ENCODE assay signal across 11 cellular contexts in genomic region chr16:84514295-84514873, GRCh38. TPM values are rescaled to one million over a fixed set of nuclear protein-coding genes. Genes with fewer than 3 reads are reported as not detected.
DNase-seq lines count a peak whose midpoint lies in the region; ATAC-seq, FAIRE-seq and TF ChIP-seq lines count a peak whose summit lies in the region.
"Had no signal": no experiment of that assay in that cellular context is flagged by ENCODE, and none has a peak within 500 bp of the region (broad histone marks: within the 10 kb centered on the region; RNA-seq: fewer than 3 reads in every experiment).

No MANE protein-coding gene starts in this region.

- no peaks in the 10 kb centered on the region for H3K9me2 ChIP-seq in Karpas-422 (replicated peaks; ENCODE audit: insufficient read depth, low read length)

- no peak overlapping the region for H3K27ac Mint-ChIP-seq in chondrocyte (ENCODE audit: unreplicated experiment)

- no peaks in the 10 kb centered on the region for H4K20me1 ChIP-seq in Karpas-422 (ENCODE audit: insufficient read depth, low read depth, low read length)

- DNase-seq in NCI-H2107 treated with DMSO at 0.1 percent for 48 hours (lab: John Stamatoyannopoulos, UW; ENCODE audit: unreplicated experiment) (peak; percentile 86), NCI-H2107 (lab: John Stamatoyannopoulos, UW) (no peak), Karpas-422 (no peak), chondrocyte (ENCODE audit: low spot score) (peak; percentile 34), GM12891 (ENCODE audit: insufficient read length, low spot score) (no peak)
- DNase-seq in stimulated activated CD4-positive, alpha-beta T cell treated with anti-CD3 and anti-CD28 coated beads, Interleukin-4, amount 100 ng/mL, for 1 hour: no peak
- DNase-seq: T1000 had no signal

- peaks cover 2% of the 10 kb centered on the region for H3K27me3 Mint-ChIP-seq in chondrocyte (ENCODE audit: low read depth)

- peak overlapping the region; percentile 18; the same call in 1 of the 2 replicates for H3K4me3 ChIP-seq in Karpas-422 (ENCODE audit: low read length)
- H3K4me3 ChIP-seq in skin epidermis: no peak overlapping the region

- H3K9me3 Mint-ChIP-seq in chondrocyte (ENCODE audit: low read depth): no peaks in the 10 kb centered on the region

- TF ChIP-seq CTCF in chondrocyte (IDR thresholded peaks at IDR 0.05): no peak

- H3K27me3 ChIP-seq in Karpas-422 (ENCODE audit: low read length): no peaks in the 10 kb centered on the region

- peaks cover 25% of the 10 kb centered on the region for H3K4me1 Mint-ChIP-seq in chondrocyte (ENCODE audit: low read depth)

- H3K9me3 ChIP-seq in Karpas-422 (ENCODE audit: low read length): no peaks in the 10 kb centered on the region

- ATAC-seq in HG02981 (IDR thresholded peaks at IDR 0.05; ENCODE audit: unreplicated experiment): no peak

- TF ChIP-seq POLR2A in GM12891 (IDR thresholded peaks at IDR 0.05; ENCODE audit: low read depth, low read length): no peak

- H3K27ac ChIP-seq in Karpas-422 (ENCODE audit: low read length) (peak overlapping the region; percentile 39), skin epidermis (peak overlapping the region in 14 of 21 experiments; percentile 13 to 93 (median 72))
- H3K27ac ChIP-seq: 22Rv1 had no signal

- peak overlapping the region; percentile 41 for H3K4me2 ChIP-seq in Karpas-422 (ENCODE audit: low read depth, low read length, poor library complexity, severe bottlenecking)

- H3K36me3 Mint-ChIP-seq in chondrocyte (ENCODE audit: low read depth): no peaks in the 10 kb centered on the region

- no peaks in the 10 kb centered on the region for H3K79me2 ChIP-seq in Karpas-422 (ENCODE audit: low read length)

- H3K36me3 ChIP-seq in Karpas-422 (ENCODE audit: insufficient read depth, low read length): no peaks in the 10 kb centered on the region

- peak overlapping the region; percentile 93 for H2AFZ ChIP-seq in Karpas-422 (ENCODE audit: low read length)

- H3K4me3 Mint-ChIP-seq in chondrocyte (ENCODE audit: unreplicated experiment): no peak overlapping the region

- peak overlapping the region; percentile 51 for H3K9ac ChIP-seq in Karpas-422 (ENCODE audit: low read length)

- FAIRE-seq in GM12891 (lab: Jason Lieb, UNC): no peak
- FAIRE-seq: H54 had no signal

- H3K4me1 ChIP-seq in Karpas-422 (ENCODE audit: low read length): peaks cover 25% of the 10 kb centered on the region

TF ChIP-seq in GM12891, 5 proteins besides CTCF, POLR2A, EP300 and RAD21:
- no peak for TF ChIP-seq PAX5 (IDR thresholded peaks at IDR 0.05; ENCODE audit: insufficient read depth, low read length, severe bottlenecking)
- no peak for TF ChIP-seq SPI1 (IDR thresholded peaks at IDR 0.05; ENCODE audit: low read depth, low read length)
- TF ChIP-seq POU2F2 (IDR thresholded peaks at IDR 0.05; ENCODE audit: low read depth, low read length): no peak
- TF ChIP-seq POLR2AphosphoS5 (IDR thresholded peaks at IDR 0.05; ENCODE audit: low read depth, low read length): no peak
- no peak for TF ChIP-seq TAF1 (IDR thresholded peaks at IDR 0.05; ENCODE audit: low read depth, low read length)

RNA-seq across cellular contexts. Expression of gene MEAK7, which starts 9.9 kb away (rescaled TPM):
- 8.7 and 10.7 TPM in 2 replicates for total RNA-seq in Karpas-422 (2014; rRNA removed; shearing (Covaris generic); ENCODE audit: low replicate concordance)
- total RNA-seq in chondrocyte: 21.0 to 27.9 TPM (median 26.8 TPM) in 3 replicates
- 2.6 TPM for polyA plus RNA-seq in GM12891 (2012; ENCODE audit: low read depth, missing spikeins)

Comparison
In these comparisons a context has a peak if more than half of its experiments do, and no peak if none do; other contexts are left out.
1. DNase-seq: peak in NCI-H2107 treated with DMSO at 0.1 percent for 48 hours (single experiment) and chondrocyte (single experiment); none in NCI-H2107 (single experiment), Karpas-422 (single experiment), GM12891 (single experiment) and stimulated activated CD4-positive, alpha-beta T cell treated with anti-CD3 and anti-CD28 coated beads, Interleukin-4, amount 100 ng/mL, for 1 hour (single experiment).